ENCODE assay signal across 9 cellular contexts in genomic region chr16:68737046-68737729, GRCh38. TPM values are rescaled to one million over a fixed set of nuclear protein-coding genes. Genes with fewer than 3 reads are reported as not detected.
DNase-seq lines count a peak whose midpoint lies in the region; ATAC-seq, FAIRE-seq and TF ChIP-seq lines count a peak whose summit lies in the region.
"Had no signal": no experiment of that assay in that cellular context is flagged by ENCODE, and none has a peak within 500 bp of the region (broad histone marks: within the 10 kb centered on the region; RNA-seq: fewer than 3 reads in every experiment).

Gene CDH1, plus strand, starts transcription at chr16:68737292. Its CDS starts 124 bp downstream, at chr16:68737416.

- peak within 1 kb of the TSS; percentile 83 to 95 (median 92) for H3K27ac ChIP-seq in pancreas
- H3K27ac ChIP-seq: neutrophil had no signal

- peak within 1 kb of the TSS; percentile 45 to 77 (median 72) for H3K4me3 ChIP-seq in pancreas

- peaks cover 5% of the 10 kb centered on the region for H3K4me1 Mint-ChIP-seq in activated CD4-positive, alpha-beta memory T cell treated with anti-CD3 and anti-CD28 coated beads, Interleukin-2, amount 10 ng/mL, durations not matched to agents 7 days and 5 days

- 1% methylated on average over 58 to 63 of the region's 63 CpGs for whole genome bisulfite sequencing in pancreas, 2 donors

- TF ChIP-seq CTCF in pancreas (IDR thresholded peaks at IDR 0.05): no peak

- H3K4me1 ChIP-seq in pancreas: peaks cover 30 to 38% (median 35%) of the 10 kb centered on the region in 3 donors

- peaks cover 28% of the 10 kb centered on the region for H3K27me3 Mint-ChIP-seq in activated CD4-positive, alpha-beta memory T cell treated with anti-CD3 and anti-CD28 coated beads, Interleukin-2, amount 10 ng/mL, durations not matched to agents 7 days and 5 days

- CTCF ChIA-PET in activated CD4-positive, alpha-beta memory T cell treated with anti-CD3 and anti-CD28 coated beads, Interleukin-2, amount 10 ng/mL, durations not matched to agents 7 days and 5 days (lab: Charles Lee): no interaction called here

- H3K9me3 ChIP-seq in pancreas: no peaks in the 10 kb centered on the region
- H3K9me3 ChIP-seq: neutrophil had no signal

- H3K4me3 Mint-ChIP-seq in activated CD4-positive, alpha-beta memory T cell treated with anti-CD3 and anti-CD28 coated beads, Interleukin-2, amount 10 ng/mL, durations not matched to agents 7 days and 5 days: no peak within 1 kb of the TSS

- POLR2A ChIA-PET in activated CD4-positive, alpha-beta memory T cell treated with anti-CD3 and anti-CD28 coated beads, Interleukin-2, amount 10 ng/mL, durations not matched to agents 7 days and 5 days (lab: Charles Lee): no interaction called here

- H3K36me3 ChIP-seq in pancreas: no peaks in the 10 kb centered on the region
- H3K36me3 ChIP-seq: neutrophil had no signal

- peak; percentile 81 to 90 (median 86) for ATAC-seq in pancreas
- no peak for ATAC-seq in HG03442 (IDR thresholded peaks at IDR 0.05; ENCODE audit: unreplicated experiment)

- no peaks in the 10 kb centered on the region for H3K9me3 Mint-ChIP-seq in activated CD4-positive, alpha-beta memory T cell treated with anti-CD3 and anti-CD28 coated beads, Interleukin-2, amount 10 ng/mL, durations not matched to agents 7 days and 5 days

- intact Hi-C loops in pancreas (cut with DNase I): no loop called here

- H3K36me3 Mint-ChIP-seq in activated CD4-positive, alpha-beta memory T cell treated with anti-CD3 and anti-CD28 coated beads, Interleukin-2, amount 10 ng/mL, durations not matched to agents 7 days and 5 days (ENCODE audit: low read depth): no peaks in the 10 kb centered on the region

- peak; percentile 21 for DNase-seq in stimulated activated CD4-positive, alpha-beta T cell treated with anti-CD3 and anti-CD28 coated beads, Interleukin-12 subunit alpha, Interleukin-12 subunit beta, amount 100 ng/mL, for 4 hours
- no peak for DNase-seq in stimulated activated CD4-positive, alpha-beta T cell treated with anti-CD3 and anti-CD28 coated beads, Interleukin-4, amount 100 ng/mL, for 24 hours
- peak; percentile 20 for DNase-seq in activated CD4-positive, alpha-beta memory T cell treated with anti-CD3 and anti-CD28 coated beads, Interleukin-2, amount 10 ng/mL, durations not matched to agents 7 days and 5 days
- peak; percentile 20 for DNase-seq in germinal center (ENCODE audit: low spot score)
- peak; percentile 95 to 99 (median 98) for DNase-seq in pancreas
- no peak for DNase-seq in SKM-1 (lab: John Stamatoyannopoulos, UW; ENCODE audit: unreplicated experiment)
- no peak for DNase-seq in T-helper 9 cell

- no peak for FAIRE-seq in pancreas (lab: Jason Lieb, UNC)

- no peaks in the 10 kb centered on the region for H3K27me3 ChIP-seq in pancreas

- no peak within 1 kb of the TSS for H3K27ac Mint-ChIP-seq in activated CD4-positive, alpha-beta memory T cell treated with anti-CD3 and anti-CD28 coated beads, Interleukin-2, amount 10 ng/mL, durations not matched to agents 7 days and 5 days

RNA-seq across cellular contexts. Expression of gene CDH1, which starts in this region (rescaled TPM):
- under 1 TPM; 0.18 to 0.20 TPM for total RNA-seq in activated CD4-positive, alpha-beta memory T cell treated with anti-CD3 and anti-CD28 coated beads, Interleukin-2, amount 10 ng/mL, durations not matched to agents 7 days and 5 days
- 100 to 1,000 TPM; 119 to 258 (median 162) TPM for total RNA-seq in pancreas
- 10 to 100 TPM; 52.8 to 78.8 TPM for polyA plus RNA-seq in pancreas

Comparison
In these comparisons a context has a peak if more than half of its experiments do, and no peak if none do; other contexts are left out.
1. RNA of gene CDH1 (total RNA-seq): 119 to 258 TPM in pancreas; 0.18 to 0.20 TPM in activated CD4-positive, alpha-beta memory T cell treated with anti-CD3 and anti-CD28 coated beads, Interleukin-2, amount 10 ng/mL, durations not matched to agents 7 days and 5 days; every median in the first group is over 100 times any median in the second.
2. DNase-seq: peak in stimulated activated CD4-positive, alpha-beta T cell treated with anti-CD3 and anti-CD28 coated beads, Interleukin-12 subunit alpha, Interleukin-12 subunit beta, amount 100 ng/mL, for 4 hours (single experiment), germinal center (single experiment) and pancreas (6 of 6); none in stimulated activated CD4-positive, alpha-beta T cell treated with anti-CD3 and anti-CD28 coated beads, Interleukin-4, amount 100 ng/mL, for 24 hours (single experiment), SKM-1 (single experiment) and T-helper 9 cell (single experiment).
3. Peak in DNase-seq in activated CD4-positive, alpha-beta memory T cell treated with anti-CD3 and anti-CD28 coated beads, Interleukin-2, amount 10 ng/mL, durations not matched to agents 7 days and 5 days; RNA of the gene not detected or under 1 TPM.